In genomic region chr9:128159073-128159783, GRCh38 we compare ENCODE assay signal across 8 cellular contexts. TPM values are rescaled to one million over a fixed set of nuclear protein-coding genes. Genes with fewer than 3 reads are reported as not detected.
DNase-seq lines count a peak whose midpoint lies in the region; ATAC-seq, FAIRE-seq and TF ChIP-seq lines count a peak whose summit lies in the region.

No MANE protein-coding gene starts in this region.

- TSS peak; percentile 94 for BruUV-seq in HepG2 (replicated peaks; lab: Mats Ljungman, UMichigan)

- intact Hi-C loops in body of pancreas (cut with DNase I), result no loop called here
- intact Hi-C loops in HepG2 (cut with micrococcal nuclease; ENCODE audit: unreplicated experiment), result no loop called here

- H3K36me3 ChIP-seq in body of pancreas (replicated peaks in 1 of 2; ENCODE audit: insufficient read depth in 1 of 2, low read depth in 2 of 2) (peaks cover 0 to 4% of the 10 kb centered on the region in 2 donors), HepG2 (replicated peaks in 1 of 2; ENCODE audit: control insufficient read depth in 1 of 2, insufficient read depth in 2 of 2, low read length in 2 of 2) (peaks cover 3 to 15% of the 10 kb centered on the region in 2 experiments; a peak in 3 of 5 replicates)

- WGBS in body of pancreas, 2 donors, result 50 to 73% methylated on average over 11 to 19 of the region's 19 CpGs
- 31% methylated on average over 11 of the region's 19 CpGs for WGBS in HepG2 (ENCODE audit: low lambda C conversion rate)

- no peaks in the 10 kb centered on the region for H3K79me2 ChIP-seq in HepG2 (ENCODE audit: insufficient read depth, low read length)

- CTCF ChIA-PET in AG04449 (lab: Yijun Ruan, JAX) (interaction anchor here (1.4 to 2.4 kb wide), 2 partner anchors 34 to 42 kb away, joined by 5 to 9 read pairs; no protein-coding TSS in a partner anchor), HepG2 (lab: Yijun Ruan, JAX; ENCODE audit: low intra/inter-chr PET ratio, low total read pairs) (no interaction called here)

- H3K27me3 ChIP-seq in body of pancreas (no peaks in the 10 kb centered on the region), HepG2 (ENCODE audit: control insufficient read depth in 1 of 2, insufficient read depth in 2 of 2, low read length in 2 of 2) (0 out of 5 replicates have a peak, but pooled peaks cover 0 to 5% of the 10 kb centered on the region in 2 experiments)

- peak overlapping the region; percentile 36 for H2AFZ ChIP-seq in HepG2 (ENCODE audit: low read length)

- H3K4me1 ChIP-seq in body of pancreas (peaks cover 32% of the 10 kb centered on the region), HepG2 (ENCODE audit: insufficient read depth, low read length) (peaks cover 17% of the 10 kb centered on the region)

- no peak for TF ChIP-seq CTCF in AG04449 (IDR thresholded peaks at IDR 0.05; ENCODE audit: insufficient read depth, low read length, missing control alignments)
- no peak for TF ChIP-seq CTCF in body of pancreas (IDR thresholded peaks at IDR 0.05)
- TF ChIP-seq CTCF in HepG2 (CRISPR knock-in tag; IDR thresholded peaks at IDR 0.05), result no peak

- POLR2A ChIA-PET in AG04449 (lab: Yijun Ruan, JAX), result interaction anchor here (0.6 kb wide), 1 partner anchor 43 kb away, joined by 3 read pairs; no protein-coding TSS in a partner anchor
- POLR2A ChIA-PET in HepG2 (lab: Yijun Ruan, JAX), result interaction anchor here (0.6 to 2.8 kb wide), 18 partner anchors 9 to 614 kb away, joined by 3 to 36 read pairs (median 6); partner anchors contain the start of genes GOLGA2, LCN2 and SWI5

- peak overlapping the region; percentile 77 for H3K4me3 Mint-ChIP-seq in T-helper 1 cell treated with Interleukin-12 subunit alpha and Interleukin-12 subunit beta and Interleukin-4 antibody, amounts not matched to agents 30 μg/mL and 1 μg/mL, for 36 hours
- H3K4me3 Mint-ChIP-seq in stimulated activated effector memory CD8-positive, alpha-beta T cell treated with anti-CD3 and anti-CD28 coated beads, Interleukin-12 subunit alpha, Interleukin-12 subunit beta, amount 100 ng/mL, for 72 hours, result peak overlapping the region; percentile 72

- H4K20me1 ChIP-seq in HepG2 (ENCODE audit: insufficient read depth, low read length), result no peaks in the 10 kb centered on the region

- no peak for TF ChIP-seq RAD21 in HepG2 (CRISPR knock-in tag; IDR thresholded peaks at IDR 0.05)

- peaks cover 4% of the 10 kb centered on the region for H3K36me3 Mint-ChIP-seq in T-helper 1 cell treated with Interleukin-12 subunit alpha and Interleukin-12 subunit beta and Interleukin-4 antibody, amounts not matched to agents 30 μg/mL and 1 μg/mL, for 36 hours (ENCODE audit: low read depth)
- peaks cover 29% of the 10 kb centered on the region for H3K36me3 Mint-ChIP-seq in stimulated activated effector memory CD8-positive, alpha-beta T cell treated with anti-CD3 and anti-CD28 coated beads, Interleukin-12 subunit alpha, Interleukin-12 subunit beta, amount 100 ng/mL, for 72 hours

- peak overlapping the region; percentile 95 for H3K4me2 ChIP-seq in HepG2 (ENCODE audit: low read depth, low read length)

- H3K9me3 Mint-ChIP-seq in T-helper 1 cell treated with Interleukin-12 subunit alpha and Interleukin-12 subunit beta and Interleukin-4 antibody, amounts not matched to agents 30 μg/mL and 1 μg/mL, for 36 hours, result no peaks in the 10 kb centered on the region
- no peaks in the 10 kb centered on the region for H3K9me3 Mint-ChIP-seq in stimulated activated effector memory CD8-positive, alpha-beta T cell treated with anti-CD3 and anti-CD28 coated beads, Interleukin-12 subunit alpha, Interleukin-12 subunit beta, amount 100 ng/mL, for 72 hours

- in situ Hi-C loops in HepG2 (cut with HindIII; ENCODE audit: extremely low pct_ligation_motif_present, low pct_unique_long_range_greater_than_20kb), result no loop called here

- H3K4me1 Mint-ChIP-seq in T-helper 1 cell treated with Interleukin-12 subunit alpha and Interleukin-12 subunit beta and Interleukin-4 antibody, amounts not matched to agents 30 μg/mL and 1 μg/mL, for 36 hours (ENCODE audit: low read depth), result peaks cover 15% of the 10 kb centered on the region
- peaks cover 25% of the 10 kb centered on the region for H3K4me1 Mint-ChIP-seq in stimulated activated effector memory CD8-positive, alpha-beta T cell treated with anti-CD3 and anti-CD28 coated beads, Interleukin-12 subunit alpha, Interleukin-12 subunit beta, amount 100 ng/mL, for 72 hours

- DNase-seq in AG04449 (ENCODE audit: low read depth, low spot score) (no peak), body of pancreas (no peak), HepG2 (ENCODE audit: low spot score) (peak; percentile 43), cerebellar cortex (ENCODE audit: low spot score) (no peak), HTR-8/SVneo (ENCODE audit: insufficient read length, low spot score) (no peak)
- peak; percentile 12 to 73 for DNase-seq in stimulated activated effector memory CD8-positive, alpha-beta T cell treated with anti-CD3 and anti-CD28 coated beads, Interleukin-12 subunit alpha, Interleukin-12 subunit beta, amount 100 ng/mL, for 72 hours (ENCODE audit: low spot score in 2 of 2)

- peak overlapping the region in 3 of 4 donors; percentile 22 to 80 (median 77) for H3K27ac ChIP-seq in body of pancreas
- H3K27ac ChIP-seq in HepG2 (ENCODE audit: extremely low read length, insufficient read depth, low read length), result peak overlapping the region; percentile 71

- no peak for TF ChIP-seq POLR2A in body of pancreas (IDR thresholded peaks at IDR 0.05)
- no peak for TF ChIP-seq POLR2A in HepG2 (IDR thresholded peaks at IDR 0.05; ENCODE audit: insufficient read depth in 1 of 2, low read depth in 2 of 2, low read length in 2 of 2)

- H3K27ac Mint-ChIP-seq in T-helper 1 cell treated with Interleukin-12 subunit alpha and Interleukin-12 subunit beta and Interleukin-4 antibody, amounts not matched to agents 30 μg/mL and 1 μg/mL, for 36 hours, result peak overlapping the region; percentile 87
- H3K27ac Mint-ChIP-seq in stimulated activated effector memory CD8-positive, alpha-beta T cell treated with anti-CD3 and anti-CD28 coated beads, Interleukin-12 subunit alpha, Interleukin-12 subunit beta, amount 100 ng/mL, for 72 hours, result peak overlapping the region; percentile 91

- H3K9ac ChIP-seq in HepG2 (ENCODE audit: insufficient read depth, low read depth, low read length), result peak overlapping the region; percentile 75

- ATAC-seq in HG02610 (IDR thresholded peaks at IDR 0.05; ENCODE audit: unreplicated experiment) (peak; percentile 21), body of pancreas (no peak), HepG2 (peak; percentile 54)
- peak; percentile 16 for ATAC-seq in stimulated activated effector memory CD8-positive, alpha-beta T cell treated with anti-CD3 and anti-CD28 coated beads, Interleukin-12 subunit alpha, Interleukin-12 subunit beta, amount 100 ng/mL, for 72 hours

- peak overlapping the region; percentile 61 for H3K4me3 ChIP-seq in AG04449 (ENCODE audit: low read depth, low read length)
- no peak overlapping the region for H3K4me3 ChIP-seq in body of pancreas
- H3K4me3 ChIP-seq in HepG2 (replicated peaks in 1 of 3; ENCODE audit: insufficient read depth in 1 of 3, low read depth in 2 of 3, low read length in 3 of 3), result peak overlapping the region; percentile 47 to 72 (median 62)

- TF ChIP-seq EP300 in HepG2 (IDR thresholded peaks at IDR 0.05; ENCODE audit: low read depth in 2 of 2, low read length in 2 of 2), result no peak
- no peak for TF ChIP-seq EP300 in HepG2 (CRISPR knock-in tag; IDR thresholded peaks at IDR 0.05; ENCODE audit: borderline replicate concordance)

- H3K27me3 Mint-ChIP-seq in T-helper 1 cell treated with Interleukin-12 subunit alpha and Interleukin-12 subunit beta and Interleukin-4 antibody, amounts not matched to agents 30 μg/mL and 1 μg/mL, for 36 hours (ENCODE audit: low read depth), result no peaks in the 10 kb centered on the region

- H3K9me3 ChIP-seq in body of pancreas (no peaks in the 10 kb centered on the region), HepG2 (ENCODE audit: low read length) (no peaks in the 10 kb centered on the region)

- FAIRE-seq in HepG2 (lab: Jason Lieb, UNC), result peak; percentile 58
- no peak for FAIRE-seq in HTR-8/SVneo (lab: Jason Lieb, UNC)

RNA-seq across cellular contexts. Expression of gene BBLN, which starts 0.8 kb away (rescaled TPM):
- 100 to 1,000 TPM; 113 to 129 TPM for total RNA-seq in body of pancreas
- total RNA-seq in HepG2 (2016; rRNA removed; fragmentation: Illumina TruSeq; extraction: Trizol), result 22.2 and 33.1 TPM in 2 replicates
- total RNA-seq in HepG2 (2016; cell fraction: cytosol; rRNA removed; fragmentation: Illumina TruSeq; extraction: Trizol; ENCODE audit: low read depth), result 146 and 177 TPM in 2 replicates
- 17.4 and 30.2 TPM in 2 replicates for total RNA-seq in HepG2 (2016; cell fraction: insoluble cytoplasmic fraction; rRNA removed; fragmentation: Illumina TruSeq; extraction: Trizol)
- total RNA-seq in HepG2 (2016; cell fraction: membrane; rRNA removed; fragmentation: Illumina TruSeq; extraction: Trizol), result 86.9 and 114 TPM in 2 replicates
- total RNA-seq in HepG2 (2016; cell fraction: nucleus; rRNA removed; fragmentation: Illumina TruSeq; extraction: Trizol), result 11.7 and 11.9 TPM in 2 replicates
- polyA plus RNA-seq in HepG2 (2011; rRNA removed), result 27.6 and 29.5 TPM in 2 replicates
- 25.8 and 50.8 TPM in 2 replicates for polyA plus RNA-seq in HepG2 (2011; cell fraction: cytosol; rRNA removed)
- 19.2 and 22.8 TPM in 2 replicates for polyA plus RNA-seq in HepG2 (2011; cell fraction: nucleus; rRNA removed)
- 13.4 and 25.7 TPM in 2 replicates for polyA plus RNA-seq in HepG2 (2012)
- polyA plus RNA-seq in HepG2 (2016; cell fraction: cytosol; fragmentation: Illumina TruSeq; extraction: Trizol; ENCODE audit: low read depth), result 235 and 253 TPM in 2 replicates
- 19.0 and 25.9 TPM in 2 replicates for polyA plus RNA-seq in HepG2 (2016; cell fraction: insoluble cytoplasmic fraction; fragmentation: Illumina TruSeq; extraction: Trizol; ENCODE audit: low read depth)
- 124 and 129 TPM in 2 replicates for polyA plus RNA-seq in HepG2 (2016; cell fraction: membrane; fragmentation: Illumina TruSeq; extraction: Trizol; ENCODE audit: low read depth)
- 21.4 TPM in 2 replicates for polyA plus RNA-seq in HepG2 (2016; cell fraction: nucleus; fragmentation: Illumina TruSeq; extraction: Trizol; ENCODE audit: insufficient read depth, low read depth)
- 17.1 and 32.9 TPM in 2 replicates for polyA minus RNA-seq in HepG2 (2011; rRNA and poly(A)+ RNA removed; ENCODE audit: low replicate concordance)
- 13.6 and 21.6 TPM in 2 replicates for polyA minus RNA-seq in HepG2 (2011; cell fraction: cytosol; rRNA and poly(A)+ RNA removed)
- polyA minus RNA-seq in HepG2 (2011; cell fraction: nucleus; rRNA and poly(A)+ RNA removed), result 4.8 and 7.1 TPM in 2 replicates

RNA-seq across cellular contexts. Expression of gene LCN2, which starts 10.0 kb away (rescaled TPM):
- total RNA-seq in body of pancreas (10 to 100 TPM in 1 of 2 donors, 1 to 10 TPM in 1; 4.9 to 24.6 TPM), HepG2 (2016; rRNA removed; fragmentation: Illumina TruSeq; extraction: Trizol) (0.34 and 0.38 TPM in 2 replicates)
- 0.40 TPM in 1 of 2 replicates, not detected in the other for total RNA-seq in HepG2 (2016; cell fraction: cytosol; rRNA removed; fragmentation: Illumina TruSeq; extraction: Trizol; ENCODE audit: low read depth)
- 0.24 TPM in 1 of 2 replicates, not detected in the other for total RNA-seq in HepG2 (2016; cell fraction: insoluble cytoplasmic fraction; rRNA removed; fragmentation: Illumina TruSeq; extraction: Trizol)
- total RNA-seq in HepG2 (2016; cell fraction: membrane; rRNA removed; fragmentation: Illumina TruSeq; extraction: Trizol), result 0.34 and 0.38 TPM in 2 replicates
- not detected in 2 replicates for total RNA-seq in HepG2 (2016; cell fraction: nucleus; rRNA removed; fragmentation: Illumina TruSeq; extraction: Trizol)
- 1.4 and 2.3 TPM in 2 replicates for polyA plus RNA-seq in HepG2 (2011; rRNA removed)
- 0.93 and 2.4 TPM in 2 replicates for polyA plus RNA-seq in HepG2 (2011; cell fraction: cytosol; rRNA removed)
- 4.4 and 6.2 TPM in 2 replicates for polyA plus RNA-seq in HepG2 (2011; cell fraction: nucleus; rRNA removed)
- polyA plus RNA-seq in HepG2 (2012), result 1.5 and 1.7 TPM in 2 replicates
- polyA plus RNA-seq in HepG2 (2016; cell fraction: cytosol; fragmentation: Illumina TruSeq; extraction: Trizol; ENCODE audit: low read depth), result 0.69 and 0.92 TPM in 2 replicates
- 0.71 and 0.76 TPM in 2 replicates for polyA plus RNA-seq in HepG2 (2016; cell fraction: insoluble cytoplasmic fraction; fragmentation: Illumina TruSeq; extraction: Trizol; ENCODE audit: low read depth)
- polyA plus RNA-seq in HepG2 (2016; cell fraction: membrane; fragmentation: Illumina TruSeq; extraction: Trizol; ENCODE audit: low read depth), result 0.49 and 0.63 TPM in 2 replicates
- polyA plus RNA-seq in HepG2 (2016; cell fraction: nucleus; fragmentation: Illumina TruSeq; extraction: Trizol; ENCODE audit: insufficient read depth, low read depth), result 1.7 and 3.0 TPM in 2 replicates
- polyA minus RNA-seq in HepG2 (2011; rRNA and poly(A)+ RNA removed; ENCODE audit: low replicate concordance), result 0.44 and 0.52 TPM in 2 replicates
- 0.99 TPM in 1 of 2 replicates, not detected in the other for polyA minus RNA-seq in HepG2 (2011; cell fraction: cytosol; rRNA and poly(A)+ RNA removed)
- polyA minus RNA-seq in HepG2 (2011; cell fraction: nucleus; rRNA and poly(A)+ RNA removed), result not detected in 2 replicates

RNA-seq across cellular contexts. Expression of gene PTGES2, which starts 31.7 kb away (rescaled TPM):
- total RNA-seq in body of pancreas, result 100 to 1,000 TPM in 1 of 2 donors, 10 to 100 TPM in 1; 55.8 to 145 TPM
- 68.5 and 79.8 TPM in 2 replicates for total RNA-seq in HepG2 (2016; rRNA removed; fragmentation: Illumina TruSeq; extraction: Trizol)
- 176 and 179 TPM in 2 replicates for total RNA-seq in HepG2 (2016; cell fraction: cytosol; rRNA removed; fragmentation: Illumina TruSeq; extraction: Trizol; ENCODE audit: low read depth)
- 65.6 and 85.2 TPM in 2 replicates for total RNA-seq in HepG2 (2016; cell fraction: insoluble cytoplasmic fraction; rRNA removed; fragmentation: Illumina TruSeq; extraction: Trizol)
- total RNA-seq in HepG2 (2016; cell fraction: membrane; rRNA removed; fragmentation: Illumina TruSeq; extraction: Trizol), result 80.3 and 84.6 TPM in 2 replicates
- 40.6 and 44.2 TPM in 2 replicates for total RNA-seq in HepG2 (2016; cell fraction: nucleus; rRNA removed; fragmentation: Illumina TruSeq; extraction: Trizol)
- 63.7 and 67.2 TPM in 2 replicates for polyA plus RNA-seq in HepG2 (2011; rRNA removed)
- 53.6 and 85.6 TPM in 2 replicates for polyA plus RNA-seq in HepG2 (2011; cell fraction: cytosol; rRNA removed)
- 128 and 148 TPM in 2 replicates for polyA plus RNA-seq in HepG2 (2011; cell fraction: nucleus; rRNA removed)
- polyA plus RNA-seq in HepG2 (2012), result 39.6 and 40.6 TPM in 2 replicates
- polyA plus RNA-seq in HepG2 (2016; cell fraction: cytosol; fragmentation: Illumina TruSeq; extraction: Trizol; ENCODE audit: low read depth), result 61.1 and 71.8 TPM in 2 replicates
- 67.8 and 88.5 TPM in 2 replicates for polyA plus RNA-seq in HepG2 (2016; cell fraction: insoluble cytoplasmic fraction; fragmentation: Illumina TruSeq; extraction: Trizol; ENCODE audit: low read depth)
- 68.9 and 78.2 TPM in 2 replicates for polyA plus RNA-seq in HepG2 (2016; cell fraction: membrane; fragmentation: Illumina TruSeq; extraction: Trizol; ENCODE audit: low read depth)
- 101 and 105 TPM in 2 replicates for polyA plus RNA-seq in HepG2 (2016; cell fraction: nucleus; fragmentation: Illumina TruSeq; extraction: Trizol; ENCODE audit: insufficient read depth, low read depth)
- polyA minus RNA-seq in HepG2 (2011; rRNA and poly(A)+ RNA removed; ENCODE audit: low replicate concordance), result 109 and 143 TPM in 2 replicates
- polyA minus RNA-seq in HepG2 (2011; cell fraction: cytosol; rRNA and poly(A)+ RNA removed), result 29.5 and 39.2 TPM in 2 replicates
- 39.4 and 44.6 TPM in 2 replicates for polyA minus RNA-seq in HepG2 (2011; cell fraction: nucleus; rRNA and poly(A)+ RNA removed)

RNA-seq across cellular contexts. Expression of gene CIZ1, which starts 32.1 kb away (rescaled TPM):
- total RNA-seq in body of pancreas (10 to 100 TPM; 58.4 to 61.6 TPM), HepG2 (2016; rRNA removed; fragmentation: Illumina TruSeq; extraction: Trizol) (25.8 and 30.6 TPM in 2 replicates)
- 36.1 and 38.7 TPM in 2 replicates for total RNA-seq in HepG2 (2016; cell fraction: cytosol; rRNA removed; fragmentation: Illumina TruSeq; extraction: Trizol; ENCODE audit: low read depth)
- total RNA-seq in HepG2 (2016; cell fraction: insoluble cytoplasmic fraction; rRNA removed; fragmentation: Illumina TruSeq; extraction: Trizol), result 18.6 and 29.5 TPM in 2 replicates
- total RNA-seq in HepG2 (2016; cell fraction: membrane; rRNA removed; fragmentation: Illumina TruSeq; extraction: Trizol), result 57.5 and 63.8 TPM in 2 replicates
- 29.5 and 33.7 TPM in 2 replicates for total RNA-seq in HepG2 (2016; cell fraction: nucleus; rRNA removed; fragmentation: Illumina TruSeq; extraction: Trizol)
- 50.3 and 54.7 TPM in 2 replicates for polyA plus RNA-seq in HepG2 (2011; rRNA removed)
- polyA plus RNA-seq in HepG2 (2011; cell fraction: cytosol; rRNA removed), result 20.5 and 28.3 TPM in 2 replicates
- 114 and 121 TPM in 2 replicates for polyA plus RNA-seq in HepG2 (2011; cell fraction: nucleus; rRNA removed)
- polyA plus RNA-seq in HepG2 (2012), result 52.9 and 73.1 TPM in 2 replicates
- polyA plus RNA-seq in HepG2 (2016; cell fraction: cytosol; fragmentation: Illumina TruSeq; extraction: Trizol; ENCODE audit: low read depth), result 70.7 and 77.7 TPM in 2 replicates
- polyA plus RNA-seq in HepG2 (2016; cell fraction: insoluble cytoplasmic fraction; fragmentation: Illumina TruSeq; extraction: Trizol; ENCODE audit: low read depth), result 39.9 and 54.4 TPM in 2 replicates
- 97.4 and 105 TPM in 2 replicates for polyA plus RNA-seq in HepG2 (2016; cell fraction: membrane; fragmentation: Illumina TruSeq; extraction: Trizol; ENCODE audit: low read depth)
- polyA plus RNA-seq in HepG2 (2016; cell fraction: nucleus; fragmentation: Illumina TruSeq; extraction: Trizol; ENCODE audit: insufficient read depth, low read depth), result 115 and 119 TPM in 2 replicates
- polyA minus RNA-seq in HepG2 (2011; rRNA and poly(A)+ RNA removed; ENCODE audit: low replicate concordance), result 51.1 and 193 TPM in 2 replicates
- polyA minus RNA-seq in HepG2 (2011; cell fraction: cytosol; rRNA and poly(A)+ RNA removed), result 20.0 and 26.1 TPM in 2 replicates
- polyA minus RNA-seq in HepG2 (2011; cell fraction: nucleus; rRNA and poly(A)+ RNA removed), result 18.0 and 23.8 TPM in 2 replicates

RNA-seq across cellular contexts. Expression of gene DNM1, which starts 44.0 kb away (rescaled TPM):
- total RNA-seq in body of pancreas (10 to 100 TPM; 13.0 to 29.0 TPM), HepG2 (2016; rRNA removed; fragmentation: Illumina TruSeq; extraction: Trizol) (0.13 and 0.15 TPM in 2 replicates)
- 0.10 TPM in 1 of 2 replicates, not detected in the other for total RNA-seq in HepG2 (2016; cell fraction: cytosol; rRNA removed; fragmentation: Illumina TruSeq; extraction: Trizol; ENCODE audit: low read depth)
- total RNA-seq in HepG2 (2016; cell fraction: insoluble cytoplasmic fraction; rRNA removed; fragmentation: Illumina TruSeq; extraction: Trizol), result 0.15 TPM in 1 of 2 replicates, not detected in the other
- total RNA-seq in HepG2 (2016; cell fraction: membrane; rRNA removed; fragmentation: Illumina TruSeq; extraction: Trizol), result 0.21 TPM in 1 of 2 replicates, not detected in the other
- total RNA-seq in HepG2 (2016; cell fraction: nucleus; rRNA removed; fragmentation: Illumina TruSeq; extraction: Trizol), result 0.22 and 0.38 TPM in 2 replicates
- 0.58 and 0.91 TPM in 2 replicates for polyA plus RNA-seq in HepG2 (2011; rRNA removed)
- polyA plus RNA-seq in HepG2 (2011; cell fraction: cytosol; rRNA removed), result 0.10 and 0.23 TPM in 2 replicates
- polyA plus RNA-seq in HepG2 (2011; cell fraction: nucleus; rRNA removed), result 5.5 and 6.4 TPM in 2 replicates
- 1.1 and 1.8 TPM in 2 replicates for polyA plus RNA-seq in HepG2 (2012)
- polyA plus RNA-seq in HepG2 (2016; cell fraction: cytosol; fragmentation: Illumina TruSeq; extraction: Trizol; ENCODE audit: low read depth), result 0.06 and 2.2 TPM in 2 replicates
- 0.17 and 0.45 TPM in 2 replicates for polyA plus RNA-seq in HepG2 (2016; cell fraction: insoluble cytoplasmic fraction; fragmentation: Illumina TruSeq; extraction: Trizol; ENCODE audit: low read depth)
- polyA plus RNA-seq in HepG2 (2016; cell fraction: membrane; fragmentation: Illumina TruSeq; extraction: Trizol; ENCODE audit: low read depth), result 0.13 TPM in 1 of 2 replicates, not detected in the other
- 0.47 and 1.9 TPM in 2 replicates for polyA plus RNA-seq in HepG2 (2016; cell fraction: nucleus; fragmentation: Illumina TruSeq; extraction: Trizol; ENCODE audit: insufficient read depth, low read depth)
- 2.0 and 4.0 TPM in 2 replicates for polyA minus RNA-seq in HepG2 (2011; rRNA and poly(A)+ RNA removed; ENCODE audit: low replicate concordance)
- polyA minus RNA-seq in HepG2 (2011; cell fraction: cytosol; rRNA and poly(A)+ RNA removed), result 0.69 TPM in 1 of 2 replicates, not detected in the other
- 5.0 and 6.2 TPM in 2 replicates for polyA minus RNA-seq in HepG2 (2011; cell fraction: nucleus; rRNA and poly(A)+ RNA removed)

Comparison
In these comparisons a context has a peak if more than half of its experiments do, and no peak if none do; other contexts are left out.
1. DNase-seq: peak in HepG2 (single experiment) and stimulated activated effector memory CD8-positive, alpha-beta T cell treated with anti-CD3 and anti-CD28 coated beads, Interleukin-12 subunit alpha, Interleukin-12 subunit beta, amount 100 ng/mL, for 72 hours (2 of 2); none in AG04449 (single experiment), body of pancreas (0 of 4), cerebellar cortex (single experiment) and HTR-8/SVneo (single experiment).
2. H3K4me3 ChIP-seq: peak in AG04449 (single experiment) and HepG2 (3 of 3); none in body of pancreas (0 of 2).
3. RNA of gene LCN2, which starts 10.0 kb away (total RNA-seq): 4.9 to 24.6 TPM in body of pancreas; 0.24 to 0.40 TPM in HepG2; every median in the first group is over 4 times any median in the second.